9 cellular contexts compared by ENCODE assay signal in the genomic region with DNA sequence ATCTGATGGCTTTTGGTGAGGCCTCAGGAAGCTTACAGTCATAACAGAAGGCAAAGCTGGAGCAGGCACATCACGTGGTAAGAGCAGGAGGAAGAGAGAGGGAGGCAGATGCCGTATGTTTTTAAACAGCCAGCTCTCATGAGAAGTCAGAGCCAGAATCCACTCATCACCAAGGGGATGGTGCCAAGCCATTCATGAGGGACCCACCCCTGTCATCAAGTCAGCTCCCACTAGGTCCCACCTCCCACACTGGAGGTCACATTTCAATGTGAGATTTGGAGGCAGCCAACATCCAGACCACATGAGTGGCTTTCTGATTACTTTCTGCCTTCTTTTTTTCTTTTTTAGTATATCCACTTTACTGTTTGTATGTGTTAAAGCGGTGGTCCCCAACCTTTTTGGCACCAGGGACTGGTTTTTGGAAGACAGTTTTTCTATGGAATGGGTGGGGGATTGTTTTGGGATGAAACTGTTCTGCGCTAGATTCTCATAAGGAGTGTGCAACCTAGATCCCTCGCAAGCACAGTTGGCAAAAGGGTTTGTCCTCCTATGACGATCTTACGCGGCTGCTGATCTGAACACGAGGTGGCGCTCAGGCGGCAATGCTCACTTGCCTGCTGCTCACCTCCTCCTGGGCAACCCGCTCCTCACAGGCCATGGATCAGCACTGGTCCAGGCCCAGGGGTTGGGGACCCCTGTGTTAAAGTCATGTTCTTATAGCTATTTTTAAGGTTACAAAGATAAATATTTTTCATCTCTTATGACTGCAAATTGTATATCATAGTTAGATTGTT.
DNase-seq lines count a peak whose midpoint lies in the region; ATAC-seq and TF ChIP-seq lines count a peak whose summit lies in the region.
"Had no signal": no experiment of that assay in that cellular context is flagged by ENCODE, and none has a peak within 500 bp of the region (broad histone marks: within the 10 kb centered on the region; RNA-seq: fewer than 3 reads in every experiment).

No MANE protein-coding gene starts in this region.

- intact Hi-C loops in body of pancreas (cut with DNase I) = no loop called here

- peak; percentile 3 to 34 (median 12) for DNase-seq in body of pancreas
- peak; percentile 19 for DNase-seq in medulla oblongata (ENCODE audit: extremely low spot score)
- no peak for DNase-seq in AG08395 (ENCODE audit: low spot score)
- no peak for DNase-seq in NCI-H345 (lab: John Stamatoyannopoulos, UW)
- DNase-seq in tibial nerve (ENCODE audit: low spot score in 2 of 2) = no peak
- DNase-seq in activated T-cell treated with anti-CD3 and anti-CD28 coated beads for 4 hours = no peak
- DNase-seq: Peyer's patch had no signal

- H3K4me1 ChIP-seq in body of pancreas (no peaks in the 10 kb centered on the region), tibial nerve (peaks cover 0 to 26% (median 13%) of the 10 kb centered on the region in 4 donors)
- H3K4me1 ChIP-seq: Peyer's patch had no signal

- H3K27me3 ChIP-seq in body of pancreas (no peaks in the 10 kb centered on the region), tibial nerve (no peaks in the 10 kb centered on the region)
- H3K27me3 ChIP-seq: Peyer's patch had no signal

- H3K36me3 ChIP-seq in body of pancreas (replicated peaks in 1 of 2; ENCODE audit: insufficient read depth in 1 of 2, low read depth in 2 of 2) = no peaks in the 10 kb centered on the region
- H3K36me3 ChIP-seq in tibial nerve = no peaks in the 10 kb centered on the region
- H3K36me3 ChIP-seq: Peyer's patch had no signal

- no peak overlapping the region for H3K4me3 ChIP-seq in body of pancreas
- no peak overlapping the region for H3K4me3 ChIP-seq in tibial nerve
- H3K4me3 ChIP-seq: Peyer's patch had no signal

- TF ChIP-seq POLR2A in body of pancreas (IDR thresholded peaks at IDR 0.05) (no peak), tibial nerve (IDR thresholded peaks at IDR 0.05) (no peak)

- H3K9me3 ChIP-seq in body of pancreas (no peaks in the 10 kb centered on the region), tibial nerve (no peaks in the 10 kb centered on the region)
- H3K9me3 ChIP-seq: Peyer's patch had no signal

- TF ChIP-seq CTCF in body of pancreas (IDR thresholded peaks at IDR 0.05) (no peak), tibial nerve (IDR thresholded peaks at IDR 0.05) (peak in 1 of 5 experiments; percentile 4)

- no peak for TF ChIP-seq EP300 in tibial nerve (IDR thresholded peaks at IDR 0.05)

- ATAC-seq in GM18870 (IDR thresholded peaks at IDR 0.05; ENCODE audit: unreplicated experiment) (peak; percentile 66), HG02885 (IDR thresholded peaks at IDR 0.05; ENCODE audit: poor library complexity, unreplicated experiment) (peak; percentile 84), body of pancreas (no peak)

- no peak overlapping the region for H3K27ac ChIP-seq in body of pancreas
- peak overlapping the region in 1 of 4 donors; percentile 12 for H3K27ac ChIP-seq in tibial nerve
- H3K27ac ChIP-seq: Peyer's patch had no signal

- 55 to 71% methylated on average over 12 of the region's 12 CpGs for WGBS in body of pancreas, 2 donors
- 70 to 78% methylated on average over 12 of the region's 12 CpGs for WGBS in tibial nerve, 2 donors

Comparison
In these comparisons a context has a peak if more than half of its experiments do, and no peak if none do; other contexts are left out.
1. DNase-seq: peak in body of pancreas (4 of 4) and medulla oblongata (single experiment); none in AG08395 (single experiment), NCI-H345 (single experiment), tibial nerve (0 of 2) and activated T-cell treated with anti-CD3 and anti-CD28 coated beads for 4 hours (single experiment).